ENCODE assay signal across 2 cellular contexts in genomic region chr6:96923871-96924493, GRCh38.
TF ChIP-seq lines count a peak whose summit lies in the region.

No MANE protein-coding gene starts in this region.

TF ChIP-seq in HCT116, 20 proteins besides CTCF, POLR2A, EP300 and RAD21:
- TF ChIP-seq MAX (IDR thresholded peaks at IDR 0.05) (peak; percentile 56), ZBTB33 (IDR thresholded peaks at IDR 0.05; ENCODE audit: extremely low read depth, insufficient replicate concordance, low read length) (no peak), REST (IDR thresholded peaks at IDR 0.05; ENCODE audit: low read depth) (no peak), EZH2 (IDR thresholded peaks at IDR 0.05) (no peak), YY1 (IDR thresholded peaks at IDR 0.05; ENCODE audit: extremely low read depth, insufficient replicate concordance, low read depth, low read length) (no peak), ZFX (IDR thresholded peaks at IDR 0.05) (no peak), POLR2AphosphoS5 (IDR thresholded peaks at IDR 0.05; ENCODE audit: low read depth, low read length) (peak; percentile 47; the same call in 1 of the 2 replicates)

TF ChIP-seq in HepG2, 621 proteins besides CTCF, POLR2A, EP300 and RAD21 (continues in another document):
- TF ChIP-seq CREBL2 (CRISPR knock-in tag; IDR thresholded peaks at IDR 0.05; ENCODE audit: borderline replicate concordance) (no peak), POGZ (CRISPR knock-in tag; IDR thresholded peaks at IDR 0.05) (peak; percentile 26; the same call in 1 of the 2 replicates), PREB (CRISPR knock-in tag; IDR thresholded peaks at IDR 0.05) (no peak), ZNF180 (CRISPR knock-in tag; IDR thresholded peaks at IDR 0.05; ENCODE audit: borderline replicate concordance, low read depth) (no peak), GLMP (CRISPR knock-in tag; IDR thresholded peaks at IDR 0.05; ENCODE audit: borderline replicate concordance) (no peak), MATR3 (CRISPR knock-in tag; IDR thresholded peaks at IDR 0.05) (no peak), MYPOP (CRISPR knock-in tag; IDR thresholded peaks at IDR 0.05) (no peak), ZNF496 (CRISPR knock-in tag; IDR thresholded peaks at IDR 0.05; ENCODE audit: insufficient replicate concordance) (no peak), PHB2 (IDR thresholded peaks at IDR 0.05; ENCODE audit: partially characterized antibody) (no peak), USF2 (IDR thresholded peaks at IDR 0.05; ENCODE audit: low read depth, low read length) (no peak), USF2 (CRISPR knock-in tag; IDR thresholded peaks at IDR 0.05; ENCODE audit: borderline replicate concordance) (peak; percentile 65; the same call in 1 of the 2 replicates), AHR (CRISPR knock-in tag; IDR thresholded peaks at IDR 0.05) (0 out of 2 replicates have a peak, but pooled peaks have one; percentile 57), IRX3 (CRISPR knock-in tag; IDR thresholded peaks at IDR 0.05; ENCODE audit: borderline replicate concordance, low read depth) (0 out of 2 replicates have a peak, but pooled peaks have one; percentile 28), TMF1 (CRISPR knock-in tag; IDR thresholded peaks at IDR 0.05; ENCODE audit: low read depth) (no peak), CEBPB (IDR thresholded peaks at IDR 0.05; ENCODE audit: borderline replicate concordance, low read depth, low read length) (no peak), RFXANK (CRISPR knock-in tag; IDR thresholded peaks at IDR 0.05) (no peak), ERF (CRISPR knock-in tag; IDR thresholded peaks at IDR 0.05) (0 out of 2 replicates have a peak, but pooled peaks have one; percentile 25), MED8 (CRISPR knock-in tag; IDR thresholded peaks at IDR 0.05; ENCODE audit: insufficient replicate concordance) (no peak), ELK4 (CRISPR knock-in tag; IDR thresholded peaks at IDR 0.05; ENCODE audit: borderline replicate concordance) (no peak), ZBTB44 (CRISPR knock-in tag; IDR thresholded peaks at IDR 0.05) (no peak), ZNF605 (CRISPR knock-in tag; IDR thresholded peaks at IDR 0.05) (peak; percentile 20; the same call in 1 of the 2 replicates), MIXL1 (CRISPR knock-in tag; IDR thresholded peaks at IDR 0.05) (0 out of 2 replicates have a peak, but pooled peaks have one; percentile 13), PAWR (CRISPR knock-in tag; IDR thresholded peaks at IDR 0.05; ENCODE audit: borderline replicate concordance) (no peak), ZNF879 (CRISPR knock-in tag; IDR thresholded peaks at IDR 0.05) (no peak), PHF21A (CRISPR knock-in tag; IDR thresholded peaks at IDR 0.05) (no peak), PRDM15 (CRISPR knock-in tag; IDR thresholded peaks at IDR 0.05) (no peak), SAP130 (CRISPR knock-in tag; IDR thresholded peaks at IDR 0.05; ENCODE audit: low read depth) (no peak), ZBTB39 (CRISPR knock-in tag; IDR thresholded peaks at IDR 0.05) (0 out of 2 replicates have a peak, but pooled peaks have one; percentile 21), ZNF780A (CRISPR knock-in tag; IDR thresholded peaks at IDR 0.05) (no peak; the same call in 1 of the 2 replicates), TFE3 (CRISPR knock-in tag; IDR thresholded peaks at IDR 0.05) (peak; percentile 75; the same call in 1 of the 2 replicates), FOXO4 (CRISPR knock-in tag; conservative IDR thresholded peaks at IDR 0.05) (no peak), CENPX (CRISPR knock-in tag; IDR thresholded peaks at IDR 0.05) (no peak), ARHGAP35 (CRISPR knock-in tag; IDR thresholded peaks at IDR 0.05; ENCODE audit: borderline replicate concordance) (no peak), ATM (IDR thresholded peaks at IDR 0.05; ENCODE audit: borderline replicate concordance) (no peak), WIZ (CRISPR knock-in tag; IDR thresholded peaks at IDR 0.05) (no peak), ISX (CRISPR knock-in tag; conservative IDR thresholded peaks at IDR 0.05) (no peak), ZNF883 (CRISPR knock-in tag; IDR thresholded peaks at IDR 0.05; ENCODE audit: not compliant biosample characterization) (no peak), JUND (CRISPR knock-in tag; IDR thresholded peaks at IDR 0.05) (no peak), ZNF501 (CRISPR knock-in tag; IDR thresholded peaks at IDR 0.05) (peak; percentile 54; the same call in 1 of the 2 replicates), ZFP90 (CRISPR knock-in tag; IDR thresholded peaks at IDR 0.05; ENCODE audit: borderline replicate concordance) (no peak), ZNF776 (CRISPR knock-in tag; IDR thresholded peaks at IDR 0.05) (no peak), HES4 (CRISPR knock-in tag; IDR thresholded peaks at IDR 0.05; ENCODE audit: borderline replicate concordance) (no peak), PRPF4 (IDR thresholded peaks at IDR 0.05; ENCODE audit: low read depth, low read length, poor library complexity, severe bottlenecking) (no peak), SPEN (CRISPR knock-in tag; IDR thresholded peaks at IDR 0.05; ENCODE audit: low read depth) (no peak), KLF12 (CRISPR knock-in tag; IDR thresholded peaks at IDR 0.05; ENCODE audit: borderline replicate concordance) (no peak)
